In the genomic region with DNA sequence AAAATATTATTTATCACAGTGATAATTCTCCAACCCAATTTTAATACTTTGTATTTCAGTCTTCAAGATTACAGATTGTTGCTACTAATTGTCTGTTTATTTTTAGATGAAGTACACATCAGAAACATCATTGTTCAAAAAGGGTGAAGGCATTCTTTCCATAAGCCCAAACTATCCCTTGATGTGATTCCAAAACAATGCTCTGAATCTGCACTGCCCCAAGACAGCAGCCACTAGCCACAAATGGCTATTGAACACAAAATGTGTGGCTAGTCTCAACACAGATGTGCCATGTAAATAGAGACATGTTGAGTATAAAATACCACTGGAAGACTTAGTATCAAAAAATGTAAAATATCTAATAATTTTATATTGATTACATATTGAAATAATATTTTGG, we compare ENCODE assay signal across 9 cellular contexts.
"Had no signal": no experiment of that assay in that cellular context is flagged by ENCODE, and none has a peak within 500 bp of the region (broad histone marks: within the 10 kb centered on the region; RNA-seq: fewer than 3 reads in every experiment).

No MANE protein-coding gene starts in this region.

- H3K4me3 ChIP-seq: GM23338, K562 had no signal

- DNase-seq: H9, HCEC 1CT, IMR-90, KG1 had no signal

- H3K4me2 ChIP-seq: GM23338 had no signal

- H2AFZ ChIP-seq: GM23338 had no signal

- ATAC-seq: GM23338, K562 had no signal

- FAIRE-seq: H1, H54, HTR-8/SVneo, K562 had no signal
